ENCODE assay signal across 24 cellular contexts in the genomic region with DNA sequence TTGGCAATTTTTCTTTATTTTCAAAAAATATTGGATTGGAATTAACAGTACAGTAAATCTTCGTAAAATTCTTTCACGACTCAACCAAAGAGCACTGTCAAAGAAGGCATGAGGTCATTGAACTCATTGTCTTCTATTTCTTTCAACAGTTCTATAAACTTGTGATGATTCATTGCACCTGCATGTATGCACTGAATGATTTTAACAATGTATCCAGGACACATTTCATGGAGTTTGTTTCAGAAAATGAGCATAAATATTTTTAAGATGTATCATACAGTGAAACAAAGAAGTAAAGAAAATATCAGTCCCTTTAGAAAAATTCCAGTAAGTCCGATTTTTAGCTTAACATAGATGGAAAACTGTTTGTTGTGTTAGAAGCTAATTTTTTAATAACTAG. TPM values are rescaled to one million over a fixed set of nuclear protein-coding genes. Genes with fewer than 3 reads are reported as not detected.
DNase-seq lines count a peak whose midpoint lies in the region; ATAC-seq, FAIRE-seq and TF ChIP-seq lines count a peak whose summit lies in the region.
"Had no signal": no experiment of that assay in that cellular context is flagged by ENCODE, and none has a peak within 500 bp of the region (broad histone marks: within the 10 kb centered on the region; RNA-seq: fewer than 3 reads in every experiment).

No MANE protein-coding gene starts in this region.

- no peak for TF ChIP-seq CTCF in K562 (IDR thresholded peaks at IDR 0.05 in 2 of 3, conservative IDR thresholded peaks at IDR 0.05 in 1 of 3; ENCODE audit: insufficient read depth in 2 of 3, low read depth in 1 of 3, low read length in 3 of 3)
- TF ChIP-seq CTCF in keratinocyte (optimal IDR thresholded peaks at IDR 0.05 in 1 of 3, IDR thresholded peaks at IDR 0.05 in 1 of 3, conservative IDR thresholded peaks at IDR 0.05 in 1 of 3; ENCODE audit: extremely low read depth in 1 of 3, insufficient read depth in 2 of 3, low read length in 3 of 3) = no peak
- no peak for TF ChIP-seq CTCF in colonic mucosa (IDR thresholded peaks at IDR 0.05)

- WGBS in K562 (ENCODE audit: insufficient coverage, low coverage, missing lambda C conversion rate) = 3% methylated on average over 3 of the region's 3 CpGs

- no peak for TF ChIP-seq POLR2A in K562 (conservative IDR thresholded peaks at IDR 0.05)

- dilution Hi-C loops in keratinocyte (cut with MboI; ENCODE audit: extremely low pct_ligation_motif_present, low sequenced_read_pairs) = no loop called here

- no peaks in the 10 kb centered on the region for H3K36me3 ChIP-seq in K562 (ENCODE audit: control insufficient read depth, insufficient read depth, low read length)
- no peaks in the 10 kb centered on the region for H3K36me3 ChIP-seq in keratinocyte (ENCODE audit: control insufficient read depth in 2 of 2, extremely low read depth in 1 of 2, insufficient read depth in 2 of 2, low read length in 2 of 2)
- no peaks in the 10 kb centered on the region for H3K36me3 ChIP-seq in colonic mucosa
- H3K36me3 ChIP-seq: brain microvascular endothelial cell, gastroesophageal sphincter, left ventricle myocardium inferior, tibial artery had no signal

- BruUV-seq in K562 (replicated peaks; lab: Mats Ljungman, UMichigan) = no TSS peak

- H3K9me3 ChIP-seq in K562 (replicated peaks; ENCODE audit: control insufficient read depth, insufficient read depth, low read depth, low read length) (no peaks in the 10 kb centered on the region), keratinocyte (ENCODE audit: control insufficient read depth, low read depth, low read length) (no peaks in the 10 kb centered on the region), colonic mucosa (no peaks in the 10 kb centered on the region)
- H3K9me3 ChIP-seq: gastroesophageal sphincter, left ventricle myocardium inferior, mucosa of descending colon, tibial artery had no signal

- H3K79me2 ChIP-seq in K562 (ENCODE audit: control insufficient read depth, insufficient read depth, low read length) = no peaks in the 10 kb centered on the region
- no peaks in the 10 kb centered on the region for H3K79me2 ChIP-seq in keratinocyte (ENCODE audit: control insufficient read depth, insufficient read depth, low read length)

- ATAC-seq in K562 (no peak), GM19467 (IDR thresholded peaks at IDR 0.05; ENCODE audit: unreplicated experiment) (no peak)
- ATAC-seq: activated CD8-positive, alpha-beta T cell treated with anti-CD3 and anti-CD28 coated beads, Interleukin-2, amount 10 ng/mL, durations not matched to agents 7 days and 5 days; activated T-cell treated with anti-CD3 and anti-CD28 coated beads, Interleukin-2, amount 50 U/mL, for 72 hours; gastroesophageal sphincter; HCT116; mucosa of descending colon; stimulated activated naive CD8-positive, alpha-beta T cell treated with anti-CD3 and anti-CD28 coated beads, Interleukin-15, Interleukin-2, amounts not matched to agents 100 U/mL and 50 U/mL, for 24 hours had no signal

- no peaks in the 10 kb centered on the region for H3K9me1 ChIP-seq in K562 (ENCODE audit: control insufficient read depth, insufficient read depth, low read length)
- no peaks in the 10 kb centered on the region for H3K9me1 ChIP-seq in keratinocyte (ENCODE audit: control insufficient read depth, extremely low read depth, insufficient read depth, low read length)

- FAIRE-seq in K562 (lab: Jason Lieb, UNC) (no peak), keratinocyte (lab: Jason Lieb, UNC) (peak; percentile 67)

- POLR2A ChIA-PET in K562 (lab: Yijun Ruan, JAX) = interaction anchor here (0.7 to 1.0 kb wide), 3 partner anchors 9 to 60 kb away, joined by 3 to 4 read pairs (median 4); no protein-coding TSS in a partner anchor

- TF ChIP-seq EP300 in K562 (IDR thresholded peaks at IDR 0.05; ENCODE audit: low read length) = no peak

- no peak for TF ChIP-seq RAD21 in K562 (CRISPR knock-in tag; conservative IDR thresholded peaks at IDR 0.05 in 1 of 2, IDR thresholded peaks at IDR 0.05 in 1 of 2)

- H2AFZ ChIP-seq in K562 (ENCODE audit: low read depth, low read length) = no peak overlapping the region
- no peak overlapping the region for H2AFZ ChIP-seq in keratinocyte (ENCODE audit: control insufficient read depth, low read length)

- no peaks in the 10 kb centered on the region for H3K9me3 Mint-ChIP-seq in activated naive CD4-positive, alpha-beta T cell treated with anti-CD3 and anti-CD28 coated beads for 36 hours
- H3K9me3 Mint-ChIP-seq: activated B cell treated with CpG ODN at 0.5 μM for 24 hours; activated T-cell treated with anti-CD3 and anti-CD28 coated beads, Interleukin-2, amount 50 U/mL, for 72 hours; CD8-positive, alpha-beta memory T cell; neural crest cell; T-helper 2 cell treated with Interferon-gamma antibody and Interleukin-4, amounts not matched to agents 5 μg/mL and 100 μg/mL, for 36 hours had no signal

- H3K4me2 ChIP-seq in K562 (ENCODE audit: insufficient read depth, low read length) (no peak overlapping the region), keratinocyte (ENCODE audit: control insufficient read depth, extremely low read depth, insufficient read depth, low read depth, low read length) (peak overlapping the region; percentile 41)

- H3K9ac ChIP-seq in K562 (ENCODE audit: insufficient read depth in 1 of 2, low read depth in 2 of 2, low read length in 2 of 2) (no peak overlapping the region), keratinocyte (ENCODE audit: control insufficient read depth, extremely low read depth, insufficient read depth, low read length) (no peak overlapping the region), colonic mucosa (ENCODE audit: low read depth in 2 of 2, low read length in 2 of 2) (no peak overlapping the region)

- intact Hi-C loops in K562 (cut with micrococcal nuclease) = no loop called here
- intact Hi-C loops in colonic mucosa (cut with DNase I) = no loop called here
- intact Hi-C loops in activated naive CD4-positive, alpha-beta T cell treated with anti-CD3 and anti-CD28 coated beads for 36 hours (cut with micrococcal nuclease) = no loop called here

- peaks cover 10% of the 10 kb centered on the region for H3K27me3 Mint-ChIP-seq in activated naive CD4-positive, alpha-beta T cell treated with anti-CD3 and anti-CD28 coated beads for 36 hours (ENCODE audit: low read depth)

- H3K4me1 ChIP-seq in K562 (replicated peaks in 1 of 2; ENCODE audit: control insufficient read depth in 2 of 2, insufficient read depth in 2 of 2, low read length in 2 of 2) = peaks cover 0 to 5% of the 10 kb centered on the region in 2 experiments; a peak in 3 of 5 replicates
- H3K4me1 ChIP-seq in keratinocyte (ENCODE audit: control insufficient read depth, extremely low read depth, insufficient read depth, low read length) = peaks cover 6% of the 10 kb centered on the region
- H3K4me1 ChIP-seq in colonic mucosa = no peaks in the 10 kb centered on the region

- no peak overlapping the region for H3K27ac ChIP-seq in K562 (ENCODE audit: extremely low read depth, low read depth, low read length)
- no peak overlapping the region for H3K27ac ChIP-seq in keratinocyte (ENCODE audit: control insufficient read depth, insufficient read depth, low read length)
- no peak overlapping the region for H3K27ac ChIP-seq in colonic mucosa
- H3K27ac ChIP-seq: brain microvascular endothelial cell, gastroesophageal sphincter, left ventricle myocardium inferior, tibial artery had no signal

- in situ Hi-C loops in K562 (cut with MboI) = no loop called here

- no peak overlapping the region for H3K4me3 Mint-ChIP-seq in activated naive CD4-positive, alpha-beta T cell treated with anti-CD3 and anti-CD28 coated beads for 36 hours
- H3K4me3 Mint-ChIP-seq: activated B cell treated with CpG ODN at 0.5 μM for 24 hours; activated CD8-positive, alpha-beta T cell treated with anti-CD3 and anti-CD28 coated beads, Interleukin-2, amount 10 ng/mL, durations not matched to agents 7 days and 5 days; activated naive CD8-positive, alpha-beta T cell; activated T-cell treated with anti-CD3 and anti-CD28 coated beads, Interleukin-2, amount 50 U/mL, for 72 hours; CD8-positive, alpha-beta memory T cell; neural crest cell; T-helper 2 cell treated with Interferon-gamma antibody and Interleukin-4, amounts not matched to agents 5 μg/mL and 100 μg/mL, for 36 hours had no signal

- no peak overlapping the region for H3K27ac Mint-ChIP-seq in activated naive CD4-positive, alpha-beta T cell treated with anti-CD3 and anti-CD28 coated beads for 36 hours
- H3K27ac Mint-ChIP-seq: activated B cell treated with CpG ODN at 0.5 μM for 24 hours; activated CD8-positive, alpha-beta T cell treated with anti-CD3 and anti-CD28 coated beads, Interleukin-2, amount 10 ng/mL, durations not matched to agents 7 days and 5 days; activated naive CD8-positive, alpha-beta T cell; activated T-cell treated with anti-CD3 and anti-CD28 coated beads, Interleukin-2, amount 50 U/mL, for 72 hours; CD8-positive, alpha-beta memory T cell; T-helper 2 cell treated with Interferon-gamma antibody and Interleukin-4, amounts not matched to agents 5 μg/mL and 100 μg/mL, for 36 hours had no signal

- H4K20me1 ChIP-seq in K562 (replicated peaks; ENCODE audit: control insufficient read depth, insufficient read depth, low read length) (no peaks in the 10 kb centered on the region), keratinocyte (ENCODE audit: control insufficient read depth, extremely low read depth, insufficient read depth, low read length) (no peaks in the 10 kb centered on the region)

- DNase-seq in GM03348 (ENCODE audit: low spot score) (peak; percentile 45), LHCN-M2 (ENCODE audit: low read depth) (peak; percentile 72), K562 (ENCODE audit: extremely low read depth in 1 of 4, low spot score in 3 of 4) (no peak), keratinocyte (ENCODE audit: low read depth, low spot score) (no peak), SIG-M5 treated with dmso at 0.1 percent for 504 hours (lab: John Stamatoyannopoulos, UW; ENCODE audit: unreplicated experiment) (no peak), colonic mucosa (no peak)
- no peak for DNase-seq in activated naive CD4-positive, alpha-beta T cell treated with anti-CD3 and anti-CD28 coated beads for 36 hours
- DNase-seq: activated B cell treated with CpG ODN at 0.5 μM for 24 hours; activated CD8-positive, alpha-beta T cell treated with anti-CD3 and anti-CD28 coated beads, Interleukin-2, amount 10 ng/mL, durations not matched to agents 7 days and 5 days; activated T-cell treated with anti-CD3 and anti-CD28 coated beads, Interleukin-2, amount 50 U/mL, for 72 hours; brain microvascular endothelial cell; CD8-positive, alpha-beta memory T cell; cortex of kidney; left ventricle myocardium inferior; mucosa of descending colon; stimulated activated CD4-positive, alpha-beta T cell treated with anti-CD3 and anti-CD28 coated beads, Interleukin-2, amount 100 ng/mL, for 24 hours; stimulated activated naive CD8-positive, alpha-beta T cell treated with anti-CD3 and anti-CD28 coated beads, Interleukin-15, Interleukin-2, amounts not matched to agents 100 U/mL and 50 U/mL, for 24 hours; tibial artery had no signal

- H3K36me3 Mint-ChIP-seq in activated naive CD4-positive, alpha-beta T cell treated with anti-CD3 and anti-CD28 coated beads for 36 hours (ENCODE audit: low read depth) = no peaks in the 10 kb centered on the region
- H3K36me3 Mint-ChIP-seq: activated naive CD8-positive, alpha-beta T cell; CD8-positive, alpha-beta memory T cell had no signal

- peaks cover 0 to 4% of the 10 kb centered on the region in 2 experiments; a peak in 1 of 5 replicates for H3K27me3 ChIP-seq in K562 (ENCODE audit: control insufficient read depth in 2 of 2, insufficient read depth in 2 of 2, low read length in 2 of 2)
- H3K27me3 ChIP-seq in keratinocyte (ENCODE audit: control insufficient read depth, extremely low read depth, insufficient read depth, low read length) = no peaks in the 10 kb centered on the region
- H3K27me3 ChIP-seq in colonic mucosa = no peaks in the 10 kb centered on the region
- H3K27me3 ChIP-seq: brain microvascular endothelial cell, gastroesophageal sphincter, tibial artery had no signal

- CTCF ChIA-PET in K562 (lab: Yijun Ruan, JAX; ENCODE audit: low intra/inter-chr PET ratio) = no interaction called here
- CTCF ChIA-PET in activated naive CD4-positive, alpha-beta T cell treated with anti-CD3 and anti-CD28 coated beads for 36 hours (lab: Charles Lee) = interaction anchor here (1.5 kb wide), 2 partner anchors 19 to 51 kb away, joined by 3 to 4 read pairs; no protein-coding TSS in a partner anchor

- H3K4me1 Mint-ChIP-seq in activated naive CD4-positive, alpha-beta T cell treated with anti-CD3 and anti-CD28 coated beads for 36 hours (ENCODE audit: low read depth) = no peaks in the 10 kb centered on the region
- H3K4me1 Mint-ChIP-seq: CD8-positive, alpha-beta memory T cell had no signal

- H3K4me3 ChIP-seq in K562 (no peak overlapping the region), keratinocyte (ENCODE audit: control insufficient read depth in 2 of 3, extremely low read depth in 1 of 3, insufficient read depth in 2 of 3, low read depth in 1 of 3, low read length in 3 of 3) (no peak overlapping the region), colonic mucosa (no peak overlapping the region)
- H3K4me3 ChIP-seq: gastroesophageal sphincter, left ventricle myocardium inferior, mucosa of descending colon, tibial artery had no signal

RNA-seq across cellular contexts. Expression of a gene that starts 33.6 kb away (rescaled TPM):
- total RNA-seq in LHCN-M2 (2014; rRNA removed) (1.2 and 2.1 TPM in 2 replicates), K562 (2014; rRNA removed) (not detected in 2 replicates), K562 (2014; rRNA removed; fragmentation: Illumina TruSeq; extraction: Trizol) (not detected in 2 replicates), K562 (2015; rRNA removed; fragmentation: Illumina TruSeq; extraction: Trizol) (not detected in 2 replicates), K562 (2021) (0.13 TPM in 1 of 2 replicates, not detected in the other), colonic mucosa (1 to 10 TPM; 3.1 to 8.4 TPM)
- 1.8 TPM for polyA plus RNA-seq in LHCN-M2 (2012)
- not detected in 2 replicates for total RNA-seq in K562 (2011; cell fraction: chromatin; rRNA removed; ENCODE audit: low replicate concordance)
- not detected in 2 replicates for total RNA-seq in K562 (2011; cell fraction: nucleolus; rRNA removed)
- not detected in 2 replicates for total RNA-seq in K562 (2011; cell fraction: nucleoplasm; rRNA removed)
- polyA plus RNA-seq in K562 (2011; rRNA removed) (0.03 TPM in 1 of 2 replicates, not detected in the other), K562 (2014; fragmentation: Illumina TruSeq; extraction: Trizol) (not detected in 2 replicates), K562 (2014; fragmentation: Nextera tagmentation; extraction: Ambion mirVana) (not detected), K562 (2014; rRNA removed) (not detected in 2 replicates), keratinocyte (0.03 TPM in 1 of 3 replicates, not detected in the others)
- not detected in 2 replicates for polyA plus RNA-seq in K562 (2011; cell fraction: cytosol; rRNA removed)
- not detected in 2 replicates for polyA plus RNA-seq in K562 (2011; cell fraction: nucleus; rRNA removed)
- polyA plus RNA-seq in K562 (2012) = not detected in 2 replicates
- polyA minus RNA-seq in K562 (2011; rRNA and poly(A)+ RNA removed) = 0.06 TPM in 1 of 2 replicates, not detected in the other
- polyA minus RNA-seq in K562 (2011; cell fraction: cytosol; rRNA and poly(A)+ RNA removed) = not detected in 2 replicates
- not detected in 2 replicates for polyA minus RNA-seq in K562 (2011; cell fraction: nucleus; rRNA and poly(A)+ RNA removed)
- polyA plus RNA-seq in keratinocyte (2011; ENCODE audit: low read depth) = not detected
- polyA plus RNA-seq in keratinocyte (2011; cell fraction: cytosol; rRNA removed) = 0.05 TPM in 1 of 2 replicates, not detected in the other
- 0.05 TPM in 1 of 2 replicates, not detected in the other for polyA plus RNA-seq in keratinocyte (2011; cell fraction: nucleus; rRNA removed)
- 0.07 TPM in 1 of 2 replicates, not detected in the other for polyA plus RNA-seq in keratinocyte (2012; ENCODE audit: low replicate concordance)
- polyA minus RNA-seq in keratinocyte = not detected in 3 replicates
- polyA minus RNA-seq in keratinocyte (2011; cell fraction: cytosol; rRNA and poly(A)+ RNA removed) = not detected
- polyA minus RNA-seq in keratinocyte (2011; cell fraction: nucleus; rRNA and poly(A)+ RNA removed) = not detected in 2 replicates
- total RNA-seq in activated naive CD4-positive, alpha-beta T cell treated with anti-CD3 and anti-CD28 coated beads for 36 hours = under 1 TPM; 0.02 TPM
- total RNA-seq: activated B cell treated with CpG ODN at 0.5 μM for 24 hours; activated CD8-positive, alpha-beta T cell treated with anti-CD3 and anti-CD28 coated beads, Interleukin-2, amount 10 ng/mL, durations not matched to agents 7 days and 5 days; CD8-positive, alpha-beta memory T cell had no signal
- polyA plus RNA-seq: CD8-positive, alpha-beta memory T cell had no signal

Comparison
In these comparisons a context has a peak if more than half of its experiments do, and no peak if none do; other contexts are left out.
1. DNase-seq: peak in GM03348 (single experiment) and LHCN-M2 (single experiment); none in K562 (0 of 4), keratinocyte (single experiment), SIG-M5 treated with dmso at 0.1 percent for 504 hours (single experiment), colonic mucosa (single experiment) and activated naive CD4-positive, alpha-beta T cell treated with anti-CD3 and anti-CD28 coated beads for 36 hours (single experiment).